Comparison of ENCODE assay signal across 9 cellular contexts in the genomic region with DNA sequence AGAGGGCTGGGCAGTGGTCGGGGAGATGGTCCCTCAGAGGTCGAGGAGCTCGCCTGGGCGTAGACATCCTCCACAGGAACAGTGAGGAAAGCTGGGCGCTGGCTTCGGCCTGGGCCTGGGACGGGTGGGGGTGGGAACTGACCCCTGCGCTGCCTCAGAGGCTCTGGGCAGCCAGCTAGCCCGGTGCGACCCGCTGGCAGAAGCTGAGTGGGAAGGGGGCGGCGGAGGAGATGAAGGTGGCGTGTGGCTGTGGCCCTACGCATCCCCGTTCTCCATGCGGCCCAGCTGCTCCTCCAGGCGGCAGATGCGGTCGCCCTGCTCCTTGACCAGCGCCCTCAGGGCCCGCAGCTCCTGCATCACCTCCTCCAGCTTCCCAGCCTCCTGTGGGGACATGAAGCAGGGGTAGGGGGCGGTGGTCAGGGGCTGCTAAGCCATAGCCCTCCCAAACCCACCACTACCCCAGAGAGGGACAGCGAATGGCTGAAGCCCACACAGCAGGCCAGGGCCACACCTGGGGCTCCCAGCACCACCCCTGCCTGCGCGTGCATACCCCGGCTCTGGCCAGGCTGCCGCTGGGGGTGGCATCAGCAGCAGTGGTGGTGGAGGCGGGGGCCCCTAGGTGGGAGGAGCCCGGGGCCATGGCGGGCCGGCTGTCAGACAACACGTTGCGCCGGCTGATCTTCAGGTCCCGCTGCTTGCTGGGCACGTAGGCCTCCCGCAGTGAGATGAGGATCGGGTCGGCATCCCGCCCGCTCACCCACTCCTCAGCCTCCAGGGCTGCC. TPM values are rescaled to one million over a fixed set of nuclear protein-coding genes. Genes with fewer than 3 reads are reported as not detected.
DNase-seq lines count a peak whose midpoint lies in the region; ATAC-seq, FAIRE-seq and TF ChIP-seq lines count a peak whose summit lies in the region.
"Had no signal": no experiment of that assay in that cellular context is flagged by ENCODE, and none has a peak within 500 bp of the region (broad histone marks: within the 10 kb centered on the region; RNA-seq: fewer than 3 reads in every experiment).

No MANE protein-coding gene starts in this region.

- H3K9me3 ChIP-seq in Panc1 (ENCODE audit: control insufficient read depth, insufficient read depth, low read depth, low read length) = no peaks in the 10 kb centered on the region
- no peaks in the 10 kb centered on the region for H3K9me3 ChIP-seq in tibial nerve

- TSS peak; percentile 58 for BruUV-seq in Panc1 (replicated peaks; lab: Mats Ljungman, UMichigan)

- H3K36me3 ChIP-seq in Panc1 (ENCODE audit: control insufficient read depth, insufficient read depth, low read length) = peaks cover 2% of the 10 kb centered on the region; the same call in 1 of the 2 replicates
- peaks cover 0 to 87% (median 5%) of the 10 kb centered on the region in 3 donors for H3K36me3 ChIP-seq in tibial nerve

- WGBS in tibial nerve, 2 donors = 68 to 82% methylated on average over 31 to 37 of the region's 42 CpGs

- intact Hi-C loops in Panc1 (cut with micrococcal nuclease; ENCODE audit: unreplicated experiment) = no loop called here
- intact Hi-C loops in activated T-helper 1 cell treated with anti-CD3 and anti-CD28 coated beads, Interleukin-12 subunit alpha, Interleukin-12 subunit beta, Interleukin-2, Interleukin-4 antibody, amounts not matched to agents 30 ng/mL and 10 ng/mL and 1 ng/mL, durations not matched to agents 14 hours and 24 hours and 36 hours (cut with micrococcal nuclease) = loop anchor here (1.0 to 2.0 kb wide), 3 partner anchors 18 to 68 kb away; partner anchors contain the start of gene TMEM134

- in situ Hi-C loops in Panc1 (cut with HindIII; ENCODE audit: low pct_unique_long_range_greater_than_20kb, low sequenced_read_pairs) = no loop called here

- POLR2A ChIA-PET in Panc1 (lab: Charles Lee) = no interaction called here

- CTCF ChIA-PET in Panc1 (lab: Charles Lee) = interaction anchor here (0.6 to 0.9 kb wide), 5 partner anchors 13 to 68 kb away, joined by 3 read pairs; no protein-coding TSS in a partner anchor

- DNase-seq in Panc1 (ENCODE audit: low read depth, low spot score) (no peak), naive B cell (no peak), tibial nerve (ENCODE audit: low spot score in 2 of 2) (no peak), NCI-H1092 (lab: John Stamatoyannopoulos, UW) (no peak), NCI-H510A (lab: John Stamatoyannopoulos, UW) (no peak), inferior parietal cortex (ENCODE audit: extremely low spot score) (no peak), frontal cortex (ENCODE audit: low spot score in 2 of 2) (no peak)
- DNase-seq in activated T-helper 1 cell treated with anti-CD3 and anti-CD28 coated beads, Interleukin-12 subunit alpha, Interleukin-12 subunit beta, Interleukin-2, Interleukin-4 antibody, amounts not matched to agents 30 ng/mL and 10 ng/mL and 1 ng/mL, durations not matched to agents 14 hours and 24 hours and 36 hours (ENCODE audit: low spot score) = peak; percentile 72

- H3K9me3 Mint-ChIP-seq in activated T-helper 1 cell treated with anti-CD3 and anti-CD28 coated beads, Interleukin-12 subunit alpha, Interleukin-12 subunit beta, Interleukin-2, Interleukin-4 antibody, amounts not matched to agents 30 ng/mL and 10 ng/mL and 1 ng/mL, durations not matched to agents 14 hours and 24 hours and 36 hours = no peaks in the 10 kb centered on the region
- H3K9me3 Mint-ChIP-seq in naive B cell = no peaks in the 10 kb centered on the region

- H3K27me3 ChIP-seq in Panc1 (ENCODE audit: control insufficient read depth, insufficient read depth, low read length) (no peaks in the 10 kb centered on the region), tibial nerve (no peaks in the 10 kb centered on the region)

- no peak for TF ChIP-seq CTCF in Panc1 (IDR thresholded peaks at IDR 0.05)
- no peak for TF ChIP-seq CTCF in tibial nerve (IDR thresholded peaks at IDR 0.05)

- H3K27ac ChIP-seq in Panc1 (ENCODE audit: low read length) = peak overlapping the region; percentile 79
- H3K27ac ChIP-seq in tibial nerve = peak overlapping the region in 3 of 4 donors; percentile 65 to 83 (median 74)

- no peak for TF ChIP-seq POLR2A in tibial nerve (IDR thresholded peaks at IDR 0.05)

- H3K36me3 Mint-ChIP-seq in activated T-helper 1 cell treated with anti-CD3 and anti-CD28 coated beads, Interleukin-12 subunit alpha, Interleukin-12 subunit beta, Interleukin-2, Interleukin-4 antibody, amounts not matched to agents 30 ng/mL and 10 ng/mL and 1 ng/mL, durations not matched to agents 14 hours and 24 hours and 36 hours (ENCODE audit: low read depth) = peaks cover 23% of the 10 kb centered on the region
- peaks cover 0 to 16% of the 10 kb centered on the region in 2 donors for H3K36me3 Mint-ChIP-seq in naive B cell

- H3K27me3 Mint-ChIP-seq in activated T-helper 1 cell treated with anti-CD3 and anti-CD28 coated beads, Interleukin-12 subunit alpha, Interleukin-12 subunit beta, Interleukin-2, Interleukin-4 antibody, amounts not matched to agents 30 ng/mL and 10 ng/mL and 1 ng/mL, durations not matched to agents 14 hours and 24 hours and 36 hours (ENCODE audit: insufficient read depth) = no peaks in the 10 kb centered on the region
- no peaks in the 10 kb centered on the region for H3K27me3 Mint-ChIP-seq in naive B cell

- FAIRE-seq in frontal cortex (lab: Jason Lieb, UNC) = no peak

- H3K4me1 ChIP-seq in Panc1 (ENCODE audit: control insufficient read depth, insufficient read depth, low read length) (peaks cover 77% of the 10 kb centered on the region), tibial nerve (peaks cover 0 to 57% (median 19%) of the 10 kb centered on the region in 4 donors)

- peaks cover 33% of the 10 kb centered on the region for H3K4me1 Mint-ChIP-seq in activated T-helper 1 cell treated with anti-CD3 and anti-CD28 coated beads, Interleukin-12 subunit alpha, Interleukin-12 subunit beta, Interleukin-2, Interleukin-4 antibody, amounts not matched to agents 30 ng/mL and 10 ng/mL and 1 ng/mL, durations not matched to agents 14 hours and 24 hours and 36 hours (ENCODE audit: low read depth)
- peaks cover 59 to 87% (median 64%) of the 10 kb centered on the region in 3 donors for H3K4me1 Mint-ChIP-seq in naive B cell

- no peak for TF ChIP-seq EP300 in tibial nerve (IDR thresholded peaks at IDR 0.05)

- peak overlapping the region; percentile 97 for H3K27ac Mint-ChIP-seq in activated T-helper 1 cell treated with anti-CD3 and anti-CD28 coated beads, Interleukin-12 subunit alpha, Interleukin-12 subunit beta, Interleukin-2, Interleukin-4 antibody, amounts not matched to agents 30 ng/mL and 10 ng/mL and 1 ng/mL, durations not matched to agents 14 hours and 24 hours and 36 hours
- peak overlapping the region in 3 of 6 donors; percentile 92 to 96 (median 94) for H3K27ac Mint-ChIP-seq in naive B cell

- H3K4me3 Mint-ChIP-seq in activated T-helper 1 cell treated with anti-CD3 and anti-CD28 coated beads, Interleukin-12 subunit alpha, Interleukin-12 subunit beta, Interleukin-2, Interleukin-4 antibody, amounts not matched to agents 30 ng/mL and 10 ng/mL and 1 ng/mL, durations not matched to agents 14 hours and 24 hours and 36 hours = peak overlapping the region; percentile 90
- peak overlapping the region; percentile 94 to 98 (median 96) for H3K4me3 Mint-ChIP-seq in naive B cell

- H3K4me3 ChIP-seq in Panc1 (ENCODE audit: low read depth in 2 of 2, low read length in 2 of 2) = no peak overlapping the region
- peak overlapping the region in 2 of 4 donors; percentile 12 to 55 for H3K4me3 ChIP-seq in tibial nerve

- ATAC-seq in Panc1 (peak; percentile 36), naive B cell (ENCODE audit: low read depth in 2 of 2) (peak in 1 of 2 donors; percentile 10)

RNA-seq across cellular contexts. Expression of gene PTPRCAP, which starts 0.8 kb away (rescaled TPM):
- total RNA-seq in Panc1 (2021; ENCODE audit: unreplicated experiment) (0.82 TPM), tibial nerve (10 to 100 TPM in 3 of 4 donors, 1 to 10 TPM in 1; 6.9 to 18.0 (median 12.8) TPM), frontal cortex (not detected)
- 2.0 TPM for polyA plus RNA-seq in Panc1 (2012; ENCODE audit: insufficient read length)
- total RNA-seq in activated T-helper 1 cell treated with anti-CD3 and anti-CD28 coated beads, Interleukin-12 subunit alpha, Interleukin-12 subunit beta, Interleukin-2, Interleukin-4 antibody, amounts not matched to agents 30 ng/mL and 10 ng/mL and 1 ng/mL, durations not matched to agents 14 hours and 24 hours and 36 hours = 108 and 109 TPM in 2 replicates
- polyA plus RNA-seq in naive B cell (ENCODE audit: low read depth in 6 of 6) = 1,000 to 10,000 TPM in 3 of 6 donors, 100 to 1,000 TPM in 3; 953 to 1,146 (median 1,009) TPM

RNA-seq across cellular contexts. Expression of gene CORO1B, which starts 5.0 kb away (rescaled TPM):
- total RNA-seq in Panc1 (2021; ENCODE audit: unreplicated experiment) (158 TPM), tibial nerve (10 to 100 TPM; 60.9 to 95.1 (median 77.1) TPM), frontal cortex (24.1 TPM)
- 244 TPM for polyA plus RNA-seq in Panc1 (2012; ENCODE audit: insufficient read length)
- 222 and 225 TPM in 2 replicates for total RNA-seq in activated T-helper 1 cell treated with anti-CD3 and anti-CD28 coated beads, Interleukin-12 subunit alpha, Interleukin-12 subunit beta, Interleukin-2, Interleukin-4 antibody, amounts not matched to agents 30 ng/mL and 10 ng/mL and 1 ng/mL, durations not matched to agents 14 hours and 24 hours and 36 hours
- 1 to 10 TPM; 6.5 to 9.9 (median 8.7) TPM for polyA plus RNA-seq in naive B cell (ENCODE audit: low read depth in 6 of 6)

RNA-seq across cellular contexts. Expression of gene RPS6KB2, which starts 10.0 kb away (rescaled TPM):
- total RNA-seq in Panc1 (2021; ENCODE audit: unreplicated experiment) (68.5 TPM), tibial nerve (10 to 100 TPM; 36.9 to 69.3 (median 47.1) TPM), frontal cortex (15.1 TPM)
- 87.9 TPM for polyA plus RNA-seq in Panc1 (2012; ENCODE audit: insufficient read length)
- 84.1 and 86.2 TPM in 2 replicates for total RNA-seq in activated T-helper 1 cell treated with anti-CD3 and anti-CD28 coated beads, Interleukin-12 subunit alpha, Interleukin-12 subunit beta, Interleukin-2, Interleukin-4 antibody, amounts not matched to agents 30 ng/mL and 10 ng/mL and 1 ng/mL, durations not matched to agents 14 hours and 24 hours and 36 hours
- 10 to 100 TPM; 37.9 to 54.7 (median 50.0) TPM for polyA plus RNA-seq in naive B cell (ENCODE audit: low read depth in 6 of 6)

RNA-seq across cellular contexts. Expression of gene GPR152, which starts 14.2 kb away (rescaled TPM):
- not detected for total RNA-seq in Panc1 (2021; ENCODE audit: unreplicated experiment)
- polyA plus RNA-seq in Panc1 (2012; ENCODE audit: insufficient read length) = not detected
- not detected in 2 replicates for total RNA-seq in activated T-helper 1 cell treated with anti-CD3 and anti-CD28 coated beads, Interleukin-12 subunit alpha, Interleukin-12 subunit beta, Interleukin-2, Interleukin-4 antibody, amounts not matched to agents 30 ng/mL and 10 ng/mL and 1 ng/mL, durations not matched to agents 14 hours and 24 hours and 36 hours
- polyA plus RNA-seq in naive B cell (ENCODE audit: low read depth in 6 of 6) = 1 to 10 TPM in 5 of 6 donors, not detected in 1; 1.1 to 2.5 (median 1.7) TPM
- total RNA-seq in tibial nerve = not detected
- total RNA-seq in frontal cortex = not detected
- total RNA-seq: T-helper 2 cell treated with Interferon-gamma antibody and Interleukin-4, amounts not matched to agents 100 ng/mL and 5 ng/mL, for 36 hours had no signal

RNA-seq across cellular contexts. Expression of gene CABP4, which starts 16.8 kb away (rescaled TPM):
- total RNA-seq in Panc1 (2021; ENCODE audit: unreplicated experiment) (not detected), tibial nerve (1 to 10 TPM in 3 of 4 donors, under 1 TPM in 1; 0.21 to 5.7 (median 3.6) TPM), frontal cortex (not detected)
- 0.70 TPM for polyA plus RNA-seq in Panc1 (2012; ENCODE audit: insufficient read length)
- 0.86 and 0.96 TPM in 2 replicates for total RNA-seq in activated T-helper 1 cell treated with anti-CD3 and anti-CD28 coated beads, Interleukin-12 subunit alpha, Interleukin-12 subunit beta, Interleukin-2, Interleukin-4 antibody, amounts not matched to agents 30 ng/mL and 10 ng/mL and 1 ng/mL, durations not matched to agents 14 hours and 24 hours and 36 hours
- 1 to 10 TPM in 5 of 6 donors, not detected in 1; 1.5 to 6.8 (median 2.1) TPM for polyA plus RNA-seq in naive B cell (ENCODE audit: low read depth in 6 of 6)
